ENCODE assay signal across 10 cellular contexts in genomic region chr1:181092056-181092455, GRCh38. TPM values are rescaled to one million over a fixed set of nuclear protein-coding genes. Genes with fewer than 3 reads are reported as not detected.
A peak's percentile ranks its signal among the peaks of the same experiment; 100 is the strongest.
DNase-seq lines count a peak whose midpoint lies in the region; ATAC-seq, FAIRE-seq and TF ChIP-seq lines count a peak whose summit lies in the region.
"Had no signal": no experiment of that assay in that cellular context is flagged by ENCODE, and none has a peak within 500 bp of the region (broad histone marks: within the 10 kb centered on the region; RNA-seq: fewer than 3 reads in every experiment).

No MANE protein-coding gene starts in this region.

- H3K4me3 Mint-ChIP-seq in activated naive CD4-positive, alpha-beta T cell treated with anti-CD3 and anti-CD28 coated beads, Interleukin-2, amount 50 U/mL, for 24 hours = peak overlapping the region; percentile 97
- H3K4me3 Mint-ChIP-seq in activated CD4-positive, alpha-beta memory T cell treated with anti-CD3 and anti-CD28 coated beads for 36 hours = peak overlapping the region; percentile 28

- TF ChIP-seq CTCF in fibroblast of pulmonary artery (IDR thresholded peaks at IDR 0.05; ENCODE audit: low read length, missing control alignments) = no peak
- no peak for TF ChIP-seq CTCF in transverse colon (IDR thresholded peaks at IDR 0.05)

- TF ChIP-seq EP300 in transverse colon (IDR thresholded peaks at IDR 0.05; ENCODE audit: low read depth) = no peak

- H3K4me3 ChIP-seq in fibroblast of pulmonary artery (replicated peaks; ENCODE audit: low read depth, low read length) (peak overlapping the region; percentile 84), transverse colon (peak overlapping the region in 1 of 4 donors; percentile 96), small intestine (ENCODE audit: low read depth in 1 of 2, low read length in 2 of 2) (no peak overlapping the region)

- no peak for FAIRE-seq in small intestine (lab: Jason Lieb, UNC)

- H3K9me3 Mint-ChIP-seq in activated naive CD4-positive, alpha-beta T cell treated with anti-CD3 and anti-CD28 coated beads, Interleukin-2, amount 50 U/mL, for 24 hours = no peaks in the 10 kb centered on the region
- H3K9me3 Mint-ChIP-seq in activated CD4-positive, alpha-beta memory T cell treated with anti-CD3 and anti-CD28 coated beads for 36 hours = no peaks in the 10 kb centered on the region

- 59 to 86% methylated on average over 2 of the region's 2 CpGs for WGBS in transverse colon (ENCODE audit: low coverage in 1 of 2), 2 donors
- 69 to 83% (median 76%) methylated on average over 2 of the region's 2 CpGs for WGBS in small intestine, 3 donors

- no peak for DNase-seq in activated naive CD4-positive, alpha-beta T cell treated with Interleukin-2 at 50 U/mL for 16 hours
- DNase-seq in activated CD4-positive, alpha-beta memory T cell treated with anti-CD3 and anti-CD28 coated beads for 36 hours = no peak
- DNase-seq in fibroblast of pulmonary artery (ENCODE audit: low read depth) = no peak
- DNase-seq in transverse colon = no peak
- DNase-seq in small intestine = no peak
- DNase-seq: anterior cingulate cortex, NCI-H146 had no signal

- peak overlapping the region; percentile 80 for H3K27ac Mint-ChIP-seq in activated naive CD4-positive, alpha-beta T cell treated with anti-CD3 and anti-CD28 coated beads, Interleukin-2, amount 50 U/mL, for 24 hours
- no peak overlapping the region for H3K27ac Mint-ChIP-seq in activated CD4-positive, alpha-beta memory T cell treated with anti-CD3 and anti-CD28 coated beads for 36 hours

- peak overlapping the region; percentile 93 to 99 (median 96) for H3K27ac ChIP-seq in transverse colon
- H3K27ac ChIP-seq in small intestine (ENCODE audit: low read depth in 1 of 2, low read length in 1 of 2) = no peak overlapping the region

- H3K27me3 ChIP-seq in transverse colon = no peaks in the 10 kb centered on the region
- no peaks in the 10 kb centered on the region for H3K27me3 ChIP-seq in small intestine (ENCODE audit: control insufficient read depth in 2 of 2, insufficient read depth in 2 of 2, low read length in 2 of 2)

- H3K4me1 Mint-ChIP-seq in activated naive CD4-positive, alpha-beta T cell treated with anti-CD3 and anti-CD28 coated beads, Interleukin-2, amount 50 U/mL, for 24 hours = peaks cover 47% of the 10 kb centered on the region
- peaks cover 38% of the 10 kb centered on the region for H3K4me1 Mint-ChIP-seq in activated CD4-positive, alpha-beta memory T cell treated with anti-CD3 and anti-CD28 coated beads for 36 hours (ENCODE audit: low read depth)

- in situ Hi-C loops in transverse colon (cut with MboI; ENCODE audit: low pct_ligation_motif_present in 1 of 4, low pct_unique_long_range_greater_than_20kb in 1 of 4, low sequenced_read_pairs in 3 of 4) = loop anchor here in 1 of 4 donors (5.0 kb wide), 1 partner anchor 55 kb away; no protein-coding TSS in a partner anchor

- TF ChIP-seq POLR2A in transverse colon (IDR thresholded peaks at IDR 0.05) = no peak

- H3K4me1 ChIP-seq in transverse colon (peaks cover 26 to 63% (median 39%) of the 10 kb centered on the region in 4 donors), small intestine (ENCODE audit: control insufficient read depth in 2 of 2, insufficient read depth in 1 of 2, low read depth in 1 of 2, low read length in 1 of 2) (peaks cover 2 to 10% of the 10 kb centered on the region in 2 donors)

- POLR2A ChIA-PET in activated CD4-positive, alpha-beta memory T cell treated with anti-CD3 and anti-CD28 coated beads for 36 hours (lab: Charles Lee) = interaction anchor here (0.8 to 7.7 kb wide), 5 partner anchors 11 to 69 kb away, joined by 3 to 168 read pairs (median 39); partner anchors contain the start of gene STX6

- intact Hi-C loops in activated CD4-positive, alpha-beta memory T cell treated with anti-CD3 and anti-CD28 coated beads for 36 hours (cut with micrococcal nuclease) = loop anchor here (5.0 kb wide), 1 partner anchor 520 kb away; no protein-coding TSS in a partner anchor
- intact Hi-C loops in transverse colon (cut with DNase I; ENCODE audit: low total_unique reads) = no loop called here

- H3K9me3 ChIP-seq in transverse colon (no peaks in the 10 kb centered on the region), small intestine (ENCODE audit: control insufficient read depth, low read depth) (no peaks in the 10 kb centered on the region)

- CTCF ChIA-PET in activated CD4-positive, alpha-beta memory T cell treated with anti-CD3 and anti-CD28 coated beads for 36 hours (lab: Charles Lee) = interaction anchor here (0.8 to 19.3 kb wide), 6 partner anchors 12 to 210 kb away, joined by 3 to 229 read pairs (median 14); no protein-coding TSS in a partner anchor

- H3K36me3 ChIP-seq in transverse colon = no peaks in the 10 kb centered on the region
- no peaks in the 10 kb centered on the region for H3K36me3 ChIP-seq in small intestine (ENCODE audit: control insufficient read depth in 2 of 2, insufficient read depth in 2 of 2, low read length in 2 of 2)

- H3K27me3 Mint-ChIP-seq in activated naive CD4-positive, alpha-beta T cell treated with anti-CD3 and anti-CD28 coated beads, Interleukin-2, amount 50 U/mL, for 24 hours = no peaks in the 10 kb centered on the region
- peaks cover 2% of the 10 kb centered on the region for H3K27me3 Mint-ChIP-seq in activated CD4-positive, alpha-beta memory T cell treated with anti-CD3 and anti-CD28 coated beads for 36 hours

- H3K36me3 Mint-ChIP-seq in activated naive CD4-positive, alpha-beta T cell treated with anti-CD3 and anti-CD28 coated beads, Interleukin-2, amount 50 U/mL, for 24 hours = peaks cover 27% of the 10 kb centered on the region
- peaks cover 44% of the 10 kb centered on the region for H3K36me3 Mint-ChIP-seq in activated CD4-positive, alpha-beta memory T cell treated with anti-CD3 and anti-CD28 coated beads for 36 hours

- no peak for ATAC-seq in HG03342 (IDR thresholded peaks at IDR 0.05; ENCODE audit: unreplicated experiment)
- ATAC-seq in GM18873 (IDR thresholded peaks at IDR 0.05; ENCODE audit: low FRiP score, unreplicated experiment) = no peak

RNA-seq across cellular contexts. Expression of gene IER5, which starts 3.6 kb away (rescaled TPM):
- total RNA-seq in activated CD4-positive, alpha-beta memory T cell treated with anti-CD3 and anti-CD28 coated beads for 36 hours = 10 to 100 TPM; 27.9 to 28.9 TPM
- total RNA-seq in transverse colon = 10 to 100 TPM; 12.1 to 40.3 (median 16.5) TPM
- polyA plus RNA-seq in small intestine = 1 to 10 TPM; 4.5 to 7.4 (median 5.1) TPM

RNA-seq across cellular contexts. Expression of gene MR1, which starts 58.3 kb away (rescaled TPM):
- total RNA-seq in activated CD4-positive, alpha-beta memory T cell treated with anti-CD3 and anti-CD28 coated beads for 36 hours = 10 to 100 TPM; 19.5 to 21.2 TPM
- total RNA-seq in transverse colon = 1 to 10 TPM in 3 of 4 donors, under 1 TPM in 1; 1.00 to 8.6 (median 4.7) TPM
- 1 to 10 TPM; 1.1 to 7.0 (median 2.2) TPM for polyA plus RNA-seq in small intestine

Comparison
In these comparisons a context has a peak if more than half of its experiments do, and no peak if none do; other contexts are left out.
1. H3K27ac ChIP-seq: peak in transverse colon (4 of 4); none in small intestine (0 of 2).